ENCODE assay signal across 9 cellular contexts in the genomic region with DNA sequence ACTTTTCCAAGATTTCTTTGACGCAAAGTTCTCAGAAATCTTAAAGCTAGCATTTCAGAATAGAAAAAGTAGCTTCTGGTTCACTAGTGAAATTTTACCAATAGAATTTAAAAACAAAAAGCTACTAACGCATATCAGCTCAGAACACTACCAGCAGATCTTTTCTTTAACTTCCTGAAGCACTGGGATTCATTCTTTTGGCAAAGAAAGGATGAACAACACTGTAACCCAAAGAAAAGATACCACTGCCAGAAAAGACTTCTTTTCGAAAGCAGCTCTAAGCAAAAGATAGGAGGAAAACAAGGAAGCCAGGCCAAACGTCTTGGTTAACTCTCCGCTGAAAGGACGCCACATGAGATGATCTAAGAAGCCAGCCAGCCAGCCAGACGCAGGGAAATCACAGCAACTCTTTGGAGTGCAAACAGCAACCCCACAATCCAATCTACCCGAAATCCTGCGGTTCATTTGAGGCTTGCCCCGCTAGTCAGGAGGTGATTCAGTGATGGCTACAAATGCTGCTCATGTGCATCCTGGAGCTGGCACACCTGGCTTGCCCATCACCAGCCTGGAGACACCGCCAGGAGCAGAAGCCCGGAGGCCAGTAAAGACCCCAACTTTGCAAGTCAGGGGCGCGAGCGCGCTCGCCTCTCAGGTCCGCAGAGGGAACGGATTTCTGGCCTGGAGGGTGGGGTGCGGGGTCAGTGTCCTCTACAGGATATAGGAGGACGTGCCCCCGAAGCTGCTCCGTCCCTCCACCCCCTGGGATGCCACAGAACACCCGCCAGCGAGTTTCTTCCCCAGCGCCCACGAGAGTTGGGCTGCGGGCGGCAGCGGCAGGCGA. TPM values are rescaled to one million over a fixed set of nuclear protein-coding genes. Genes with fewer than 3 reads are reported as not detected.
DNase-seq lines count a peak whose midpoint lies in the region; ATAC-seq, FAIRE-seq and TF ChIP-seq lines count a peak whose summit lies in the region.
"Had no signal": no experiment of that assay in that cellular context is flagged by ENCODE, and none has a peak within 500 bp of the region (broad histone marks: within the 10 kb centered on the region; RNA-seq: fewer than 3 reads in every experiment).

No MANE protein-coding gene starts in this region.

- DNase-seq in AG09319 (ENCODE audit: extremely low read depth, low read depth) (peak; percentile 64), NCI-H345 (lab: John Stamatoyannopoulos, UW) (peak; percentile 58), frontal cortex (ENCODE audit: low spot score in 2 of 2) (peak; percentile 62 to 81), progenitor cell of endocrine pancreas (ENCODE audit: low spot score, unreplicated experiment) (no peak)
- DNase-seq in activated T-helper 1 cell treated with anti-CD3 and anti-CD28 coated beads, Interleukin-12 subunit alpha, Interleukin-12 subunit beta, Interleukin-2, Interleukin-4 antibody, amounts not matched to agents 30 ng/mL and 10 ng/mL and 1 ng/mL, durations not matched to agents 14 hours and 24 hours and 36 hours (ENCODE audit: low spot score), result peak; percentile 19

- no peaks in the 10 kb centered on the region for H3K4me1 Mint-ChIP-seq in activated T-helper 1 cell treated with anti-CD3 and anti-CD28 coated beads, Interleukin-12 subunit alpha, Interleukin-12 subunit beta, Interleukin-2, Interleukin-4 antibody, amounts not matched to agents 30 ng/mL and 10 ng/mL and 1 ng/mL, durations not matched to agents 14 hours and 24 hours and 36 hours (ENCODE audit: low read depth)
- H3K4me1 Mint-ChIP-seq in progenitor cell of endocrine pancreas (ENCODE audit: low read depth), result no peaks in the 10 kb centered on the region
- H3K4me1 Mint-ChIP-seq: IgD-negative memory B cell had no signal

- H3K79me2 ChIP-seq in neural cell (replicated peaks; ENCODE audit: insufficient read depth, low read length), result peaks cover 41% of the 10 kb centered on the region

- H3K9ac ChIP-seq in neural cell (ENCODE audit: low read length), result peak overlapping the region; percentile 81

- peak overlapping the region; percentile 85 for H3K4me2 ChIP-seq in neural cell (ENCODE audit: low read length)

- intact Hi-C loops in activated T-helper 1 cell treated with anti-CD3 and anti-CD28 coated beads, Interleukin-12 subunit alpha, Interleukin-12 subunit beta, Interleukin-2, Interleukin-4 antibody, amounts not matched to agents 30 ng/mL and 10 ng/mL and 1 ng/mL, durations not matched to agents 14 hours and 24 hours and 36 hours (cut with micrococcal nuclease), result no loop called here

- H3K27ac ChIP-seq in neural cell (ENCODE audit: low read length), result no peak overlapping the region

- ATAC-seq in GM18867 (IDR thresholded peaks at IDR 0.05; ENCODE audit: unreplicated experiment), result peak; percentile 1
- ATAC-seq in HG03025 (IDR thresholded peaks at IDR 0.05; ENCODE audit: low FRiP score, unreplicated experiment), result no peak

- H2AFZ ChIP-seq in neural cell (ENCODE audit: low read depth, low read length), result no peak overlapping the region

- no peak overlapping the region for H3K27ac Mint-ChIP-seq in activated T-helper 1 cell treated with anti-CD3 and anti-CD28 coated beads, Interleukin-12 subunit alpha, Interleukin-12 subunit beta, Interleukin-2, Interleukin-4 antibody, amounts not matched to agents 30 ng/mL and 10 ng/mL and 1 ng/mL, durations not matched to agents 14 hours and 24 hours and 36 hours
- H3K27ac Mint-ChIP-seq in progenitor cell of endocrine pancreas, result no peak overlapping the region
- H3K27ac Mint-ChIP-seq: IgD-negative memory B cell had no signal

- no peaks in the 10 kb centered on the region for H3K27me3 Mint-ChIP-seq in activated T-helper 1 cell treated with anti-CD3 and anti-CD28 coated beads, Interleukin-12 subunit alpha, Interleukin-12 subunit beta, Interleukin-2, Interleukin-4 antibody, amounts not matched to agents 30 ng/mL and 10 ng/mL and 1 ng/mL, durations not matched to agents 14 hours and 24 hours and 36 hours (ENCODE audit: insufficient read depth)
- H3K27me3 Mint-ChIP-seq in progenitor cell of endocrine pancreas, result no peaks in the 10 kb centered on the region
- H3K27me3 Mint-ChIP-seq: IgD-negative memory B cell had no signal

- TF ChIP-seq CTCF in AG09319 (IDR thresholded peaks at IDR 0.05; ENCODE audit: low read depth, low read length), result no peak
- no peak for TF ChIP-seq CTCF in neural cell (IDR thresholded peaks at IDR 0.05; ENCODE audit: poor library complexity, severe bottlenecking)
- TF ChIP-seq CTCF in progenitor cell of endocrine pancreas (IDR thresholded peaks at IDR 0.05; ENCODE audit: unreplicated experiment), result no peak

- H3K9me3 Mint-ChIP-seq in activated T-helper 1 cell treated with anti-CD3 and anti-CD28 coated beads, Interleukin-12 subunit alpha, Interleukin-12 subunit beta, Interleukin-2, Interleukin-4 antibody, amounts not matched to agents 30 ng/mL and 10 ng/mL and 1 ng/mL, durations not matched to agents 14 hours and 24 hours and 36 hours, result no peaks in the 10 kb centered on the region
- H3K9me3 Mint-ChIP-seq in progenitor cell of endocrine pancreas (ENCODE audit: low read depth), result no peaks in the 10 kb centered on the region
- H3K9me3 Mint-ChIP-seq: IgD-negative memory B cell had no signal

- TF ChIP-seq EP300 in neural cell (conservative IDR thresholded peaks at IDR 0.05; ENCODE audit: poor library complexity, severe bottlenecking), result no peak

- no peaks in the 10 kb centered on the region for H3K36me3 Mint-ChIP-seq in activated T-helper 1 cell treated with anti-CD3 and anti-CD28 coated beads, Interleukin-12 subunit alpha, Interleukin-12 subunit beta, Interleukin-2, Interleukin-4 antibody, amounts not matched to agents 30 ng/mL and 10 ng/mL and 1 ng/mL, durations not matched to agents 14 hours and 24 hours and 36 hours (ENCODE audit: low read depth)
- no peaks in the 10 kb centered on the region for H3K36me3 Mint-ChIP-seq in progenitor cell of endocrine pancreas (ENCODE audit: insufficient read depth)
- H3K36me3 Mint-ChIP-seq: IgD-negative memory B cell had no signal

- H3K4me3 Mint-ChIP-seq in activated T-helper 1 cell treated with anti-CD3 and anti-CD28 coated beads, Interleukin-12 subunit alpha, Interleukin-12 subunit beta, Interleukin-2, Interleukin-4 antibody, amounts not matched to agents 30 ng/mL and 10 ng/mL and 1 ng/mL, durations not matched to agents 14 hours and 24 hours and 36 hours, result no peak overlapping the region
- no peak overlapping the region for H3K4me3 Mint-ChIP-seq in progenitor cell of endocrine pancreas (ENCODE audit: low read depth)
- H3K4me3 Mint-ChIP-seq: IgD-negative memory B cell had no signal

- H4K20me1 ChIP-seq in neural cell (ENCODE audit: insufficient read depth), result no peaks in the 10 kb centered on the region

- peak; percentile 60 for TF ChIP-seq RAD21 in neural cell (conservative IDR thresholded peaks at IDR 0.05)

- no peaks in the 10 kb centered on the region for H3K9me2 ChIP-seq in neural cell (ENCODE audit: insufficient read depth, low read length)

- H3K4me3 ChIP-seq in neural cell (ENCODE audit: low read length), result peak overlapping the region; percentile 62

- H3K36me3 ChIP-seq in neural cell (ENCODE audit: insufficient read depth, low read length), result peaks cover 9% of the 10 kb centered on the region

- no peaks in the 10 kb centered on the region for H3K27me3 ChIP-seq in neural cell (ENCODE audit: insufficient read depth, low read depth, low read length)

- H3K9me3 ChIP-seq in neural cell (ENCODE audit: low read length), result no peaks in the 10 kb centered on the region

- FAIRE-seq in frontal cortex (lab: Jason Lieb, UNC), result no peak

- no peaks in the 10 kb centered on the region for H3F3A ChIP-seq in neural cell (ENCODE audit: insufficient read depth, low read length, poor library complexity, severe bottlenecking)

TF ChIP-seq in neural cell, 6 proteins besides CTCF, POLR2A, EP300 and RAD21:
- no peak for TF ChIP-seq TAF1 (IDR thresholded peaks at IDR 0.05; ENCODE audit: low read depth)
- peak; percentile 30 for TF ChIP-seq POLR2AphosphoS5 (IDR thresholded peaks at IDR 0.05)
- peak; percentile 55 for TF ChIP-seq MXI1 (conservative IDR thresholded peaks at IDR 0.05; ENCODE audit: poor library complexity, severe bottlenecking)
- peak; percentile 70 for TF ChIP-seq SMC3 (conservative IDR thresholded peaks at IDR 0.05; ENCODE audit: poor library complexity)
TF ChIP-seq in neural cell: peak in this region for 3.

RNA-seq across cellular contexts. Expression of a gene that starts 0.8 kb away (rescaled TPM):
- total RNA-seq in activated T-helper 1 cell treated with anti-CD3 and anti-CD28 coated beads, Interleukin-12 subunit alpha, Interleukin-12 subunit beta, Interleukin-2, Interleukin-4 antibody, amounts not matched to agents 30 ng/mL and 10 ng/mL and 1 ng/mL, durations not matched to agents 14 hours and 24 hours and 36 hours, result 4.4 and 6.1 TPM in 2 replicates
- 67.3 TPM for total RNA-seq in frontal cortex
- 78.0 and 95.8 TPM in 2 replicates for polyA plus RNA-seq in neural cell
- 188 and 193 TPM in 2 replicates for polyA minus RNA-seq in neural cell
- total RNA-seq in progenitor cell of endocrine pancreas, result 100 TPM in 2 replicates

RNA-seq across cellular contexts. Expression of a gene that starts 54.2 kb away (rescaled TPM):
- total RNA-seq in activated T-helper 1 cell treated with anti-CD3 and anti-CD28 coated beads, Interleukin-12 subunit alpha, Interleukin-12 subunit beta, Interleukin-2, Interleukin-4 antibody, amounts not matched to agents 30 ng/mL and 10 ng/mL and 1 ng/mL, durations not matched to agents 14 hours and 24 hours and 36 hours, result 2,178 and 3,041 TPM in 2 replicates
- total RNA-seq in frontal cortex (under 0.01 TPM), progenitor cell of endocrine pancreas (3,923 and 3,957 TPM in 2 replicates)
- polyA plus RNA-seq in neural cell, result under 0.01 TPM in 1 of 2 replicates, not detected in the other
- under 0.01 TPM in 2 replicates for polyA minus RNA-seq in neural cell
- polyA plus RNA-seq: IgD-negative memory B cell had no signal

Comparison
In these comparisons a context has a peak if more than half of its experiments do, and no peak if none do; other contexts are left out.
1. RNA of a gene that starts 54.2 kb away (total RNA-seq): 3,923 to 3,957 TPM in progenitor cell of endocrine pancreas and 2,178 to 3,041 TPM in activated T-helper 1 cell treated with anti-CD3 and anti-CD28 coated beads, Interleukin-12 subunit alpha, Interleukin-12 subunit beta, Interleukin-2, Interleukin-4 antibody, amounts not matched to agents 30 ng/mL and 10 ng/mL and 1 ng/mL, durations not matched to agents 14 hours and 24 hours and 36 hours; under 0.01 TPM in frontal cortex (single experiment); every median in the first group is over 1,000 times any median in the second.